Comparison of ENCODE assay signal across 27 cellular contexts in the genomic region with DNA sequence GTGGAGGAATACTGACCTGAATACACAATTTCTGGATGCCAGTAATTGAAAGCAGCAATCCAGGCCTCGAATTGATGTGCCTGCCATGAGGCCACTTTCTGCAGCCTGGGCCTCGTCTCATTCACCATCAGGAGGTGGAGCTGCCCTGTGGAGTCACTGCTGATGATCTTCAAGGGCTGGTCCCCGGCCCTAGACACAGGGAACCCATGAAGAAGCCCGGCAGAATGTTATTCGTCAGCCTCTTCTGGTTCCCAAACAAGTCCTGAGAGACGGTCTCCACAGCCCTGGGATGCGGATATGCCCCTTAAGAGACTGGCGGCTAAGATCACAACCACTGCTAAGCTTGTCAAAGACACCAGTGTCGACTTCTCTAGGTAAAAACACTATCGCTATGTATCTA.
"Had no signal": no experiment of that assay in that cellular context is flagged by ENCODE, and none has a peak within 500 bp of the region (broad histone marks: within the 10 kb centered on the region; RNA-seq: fewer than 3 reads in every experiment).

No MANE protein-coding gene starts in this region.

- H3K4me3 Mint-ChIP-seq: dendritic cell treated with granulocyte-macrophage colony-stimulating factor and Interleukin-4, amounts not matched to agents 40 ng/mL and 50 ng/mL, for 4 days; endodermal cell; nephron progenitor cell had no signal

- H3K27ac Mint-ChIP-seq: dendritic cell treated with granulocyte-macrophage colony-stimulating factor and Interleukin-4, amounts not matched to agents 40 ng/mL and 50 ng/mL, for 4 days; endodermal cell had no signal

- H3K9me3 Mint-ChIP-seq: endodermal cell; naive thymus-derived CD8-positive, alpha-beta T cell; nephron progenitor cell had no signal

- H3K9me3 ChIP-seq: esophagus muscularis mucosa, gastroesophageal sphincter, heart left ventricle, left lung, lower lobe of right lung, pancreas, stomach, thyroid gland, vagina had no signal

- ATAC-seq: foreskin keratinocyte; gastroesophageal sphincter; heart left ventricle; left lung; lower lobe of right lung; naive thymus-derived CD8-positive, alpha-beta T cell; pancreas; sciatic nerve had no signal

- H3K27me3 ChIP-seq: esophagus muscularis mucosa, foreskin keratinocyte, gastroesophageal sphincter, heart left ventricle, hepatocyte, left lung, pancreas, stomach, thyroid gland, vagina had no signal

- H3K27ac ChIP-seq: esophagus muscularis mucosa, foreskin keratinocyte, gastroesophageal sphincter, hepatocyte, left lung, lower lobe of right lung, pancreas, stomach, thyroid gland, vagina had no signal

- H3K4me2 ChIP-seq: hepatocyte, smooth muscle cell had no signal

- DNase-seq: effector CD8-positive, alpha-beta T cell; endodermal cell; foreskin keratinocyte; heart left ventricle; kidney; left lung; lower lobe of right lung; naive thymus-derived CD8-positive, alpha-beta T cell; nephron progenitor cell; occipital lobe; retina; stimulated activated CD4-positive, alpha-beta T cell treated with anti-CD3 and anti-CD28 coated beads, Interleukin-12 subunit alpha, Interleukin-12 subunit beta, amount 100 ng/mL, for 4 hours; stimulated activated CD4-positive, alpha-beta T cell treated with anti-CD3 and anti-CD28 coated beads, Interleukin-1b, Interleukin-23, amount 100 ng/mL, for 48 hours; stimulated activated CD4-positive, alpha-beta T cell treated with anti-CD3 and anti-CD28 coated beads, Interleukin-4, amount 100 ng/mL, for 1 hour; stimulated activated CD8-positive, alpha-beta memory T cell treated with anti-CD3 and anti-CD28 coated beads, Interleukin-4, amount 100 ng/mL, for 48 hours; stimulated activated naive CD4-positive, alpha-beta T cell treated with Interleukin-2 at 50 U/mL for 16 hours; stomach; thyroid gland; trophoblast cell had no signal

- H3K27me3 Mint-ChIP-seq: dendritic cell treated with granulocyte-macrophage colony-stimulating factor and Interleukin-4, amounts not matched to agents 40 ng/mL and 50 ng/mL, for 4 days; naive thymus-derived CD8-positive, alpha-beta T cell had no signal

- H3K4me3 ChIP-seq: esophagus muscularis mucosa, gastroesophageal sphincter, heart left ventricle, hepatocyte, left lung, lower lobe of right lung, pancreas, smooth muscle cell, stomach, thyroid gland, vagina had no signal
